17 cellular contexts compared by ENCODE assay signal in the genomic region with DNA sequence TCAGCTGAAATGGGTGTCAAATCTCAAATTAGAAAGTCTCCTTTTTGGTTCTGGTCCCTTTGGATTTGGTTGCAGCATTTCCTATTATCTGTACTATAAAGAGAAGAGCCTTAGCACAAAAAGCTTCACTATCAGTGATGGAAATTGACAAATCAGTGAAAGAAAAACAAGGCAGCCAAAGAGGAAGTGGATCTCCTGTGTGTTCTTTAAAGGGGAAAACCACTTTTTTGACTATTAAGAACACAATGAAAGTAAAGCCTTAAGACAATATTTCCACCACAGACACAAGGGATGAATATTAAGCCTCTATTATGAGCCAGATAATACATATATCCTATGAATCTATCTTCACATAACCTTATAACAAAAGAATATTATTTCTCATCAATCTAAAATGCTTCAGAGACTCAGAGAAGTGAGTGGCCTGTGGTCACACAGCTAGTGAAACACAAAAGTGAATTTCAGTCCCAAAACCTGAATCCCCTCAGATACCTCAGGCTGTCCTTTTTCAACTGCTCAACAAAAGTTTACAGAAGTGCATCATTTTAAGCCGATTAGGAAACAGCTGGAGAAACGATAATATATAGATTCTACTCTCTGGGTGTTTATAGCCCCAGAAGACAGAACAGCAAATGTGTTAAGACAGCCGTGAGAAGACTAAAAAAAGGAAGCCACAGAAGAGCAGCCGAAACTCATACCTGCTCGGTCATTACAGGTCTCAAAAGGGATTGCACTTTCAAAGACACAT. TPM values are rescaled to one million over a fixed set of nuclear protein-coding genes. Genes with fewer than 3 reads are reported as not detected.
DNase-seq lines count a peak whose midpoint lies in the region; ATAC-seq and TF ChIP-seq lines count a peak whose summit lies in the region.
"Had no signal": no experiment of that assay in that cellular context is flagged by ENCODE, and none has a peak within 500 bp of the region (broad histone marks: within the 10 kb centered on the region; RNA-seq: fewer than 3 reads in every experiment).

No MANE protein-coding gene starts in this region.

- ATAC-seq in GM18858 (IDR thresholded peaks at IDR 0.05; ENCODE audit: unreplicated experiment) (peak; percentile 85), GM21390 (IDR thresholded peaks at IDR 0.05; ENCODE audit: unreplicated experiment) (peak; percentile 89), HG03045 (IDR thresholded peaks at IDR 0.05; ENCODE audit: unreplicated experiment) (peak; percentile 89)
- ATAC-seq: HCT116 had no signal

- H3K27ac ChIP-seq in OCI-LY3 (ENCODE audit: low read length), result peak overlapping the region; percentile 57
- no peak overlapping the region for H3K27ac ChIP-seq in sigmoid colon
- no peak overlapping the region for H3K27ac ChIP-seq in uterus
- H3K27ac ChIP-seq: esophagus muscularis mucosa, stomach had no signal

- intact Hi-C loops in sigmoid colon (cut with DNase I), result no loop called here
- intact Hi-C loops in uterus (cut with DNase I; ENCODE audit: low total_unique reads), result no loop called here

- H3K4me2 ChIP-seq in OCI-LY3 (ENCODE audit: low read length), result peak overlapping the region; percentile 66

- H3K36me3 ChIP-seq in OCI-LY3 (replicated peaks; ENCODE audit: low read depth, low read length) (no peaks in the 10 kb centered on the region), sigmoid colon (no peaks in the 10 kb centered on the region), uterus (no peaks in the 10 kb centered on the region)
- H3K36me3 ChIP-seq: esophagus muscularis mucosa, stomach had no signal

- H3K9me3 ChIP-seq in OCI-LY3 (ENCODE audit: insufficient read depth, low read length) (no peaks in the 10 kb centered on the region), sigmoid colon (no peaks in the 10 kb centered on the region), uterus (no peaks in the 10 kb centered on the region)
- H3K9me3 ChIP-seq: esophagus muscularis mucosa, stomach had no signal

- TF ChIP-seq EP300 in sigmoid colon (IDR thresholded peaks at IDR 0.05), result no peak

- H4K20me1 ChIP-seq in OCI-LY3 (ENCODE audit: insufficient read depth, low read length), result no peaks in the 10 kb centered on the region

- TF ChIP-seq POLR2A in sigmoid colon (IDR thresholded peaks at IDR 0.05) (no peak), uterus (IDR thresholded peaks at IDR 0.05) (no peak)

- TF ChIP-seq CTCF in OCI-LY3 (IDR thresholded peaks at IDR 0.05; ENCODE audit: low read depth, low read length) (no peak), sigmoid colon (IDR thresholded peaks at IDR 0.05) (no peak), uterus (IDR thresholded peaks at IDR 0.05) (no peak)

- H3K27me3 ChIP-seq in OCI-LY3 (ENCODE audit: low read depth, low read length) (no peaks in the 10 kb centered on the region), sigmoid colon (no peaks in the 10 kb centered on the region), uterus (no peaks in the 10 kb centered on the region)
- H3K27me3 ChIP-seq: esophagus muscularis mucosa, stomach had no signal

- H3K79me2 ChIP-seq in OCI-LY3 (ENCODE audit: low read length), result no peaks in the 10 kb centered on the region

- peak overlapping the region; percentile 11; the same call in 1 of the 2 replicates for H3K9ac ChIP-seq in OCI-LY3 (ENCODE audit: low read length)

- 60 to 73% methylated on average over 5 of the region's 5 CpGs for WGBS in sigmoid colon, 2 donors

- H3K4me3 ChIP-seq in OCI-LY3 (ENCODE audit: low read length), result peak overlapping the region; percentile 52
- no peak overlapping the region for H3K4me3 ChIP-seq in sigmoid colon
- no peak overlapping the region for H3K4me3 ChIP-seq in uterus
- H3K4me3 ChIP-seq: esophagus muscularis mucosa, stomach had no signal

- H2AFZ ChIP-seq in OCI-LY3 (ENCODE audit: low read depth, low read length), result no peak overlapping the region

- H3K4me1 ChIP-seq in OCI-LY3 (ENCODE audit: low read length), result peaks cover 36% of the 10 kb centered on the region
- H3K4me1 ChIP-seq in sigmoid colon, result no peaks in the 10 kb centered on the region
- H3K4me1 ChIP-seq in uterus, result no peaks in the 10 kb centered on the region
- H3K4me1 ChIP-seq: esophagus muscularis mucosa, stomach had no signal

- DNase-seq in anterior cingulate cortex (lab: John Stamatoyannopoulos, UW), result no peak
- DNase-seq in sigmoid colon, result no peak
- no peak for DNase-seq in uterus
- no peak for DNase-seq in hippocampal formation (lab: John Stamatoyannopoulos, UW)
- DNase-seq: activated CD8-positive, alpha-beta memory T cell treated with anti-CD3 and anti-CD28 coated beads, Interleukin-2, amount 50 U/mL, for 4 hours; NCI-H1048; NCI-H774; stomach had no signal

RNA-seq across cellular contexts. Expression of a gene that starts 24.4 kb away (rescaled TPM):
- not detected for total RNA-seq in sigmoid colon
- polyA plus RNA-seq in sigmoid colon, result not detected
- not detected for total RNA-seq in uterus
- total RNA-seq: esophagus muscularis mucosa; neural crest cell; stomach; T-helper 2 cell treated with Interferon-gamma antibody and Interleukin-4, amounts not matched to agents 100 ng/mL and 5 ng/mL, for 36 hours had no signal
- polyA plus RNA-seq: keratinocyte, stomach had no signal
